Comparison of ENCODE assay signal across 1 cellular context in the genomic region with DNA sequence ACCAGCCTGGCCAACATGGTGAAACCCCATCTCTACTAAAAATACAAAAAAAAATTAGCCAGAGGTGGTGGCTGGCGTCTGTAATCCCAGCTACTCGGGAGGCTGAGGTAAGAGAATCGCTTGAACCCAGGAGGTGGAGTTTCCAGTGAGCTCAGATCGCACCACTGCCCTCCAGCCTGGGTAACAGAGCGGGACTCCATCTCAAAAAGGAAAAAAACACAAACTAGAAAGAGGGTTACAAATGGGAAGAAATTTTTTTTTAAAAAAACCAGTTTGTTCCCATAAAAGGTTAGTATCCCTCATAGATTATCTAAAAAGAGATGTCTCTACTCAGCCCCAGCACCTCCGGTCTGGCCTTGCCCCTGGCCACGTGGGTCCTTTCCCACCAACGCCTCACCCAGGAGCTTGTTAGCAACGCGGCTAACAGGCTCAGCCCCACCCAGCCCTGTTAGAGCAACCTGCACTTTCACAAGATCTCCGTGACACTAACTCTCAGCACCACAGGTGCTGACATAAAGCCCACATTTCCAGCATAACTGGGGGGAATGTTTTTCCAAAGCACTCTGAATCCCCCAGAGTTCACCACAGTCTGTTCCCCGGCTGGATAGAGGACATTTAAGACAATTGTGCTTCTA.
A peak's percentile ranks its signal among the peaks of the same experiment; 100 is the strongest.
TF ChIP-seq lines count a peak whose summit lies in the region.

No MANE protein-coding gene starts in this region.

TF ChIP-seq in HEK293, 187 proteins besides CTCF, POLR2A, EP300 and RAD21 (continued from another document and continues in another):
- TF ChIP-seq ZNF311 (tag by site-specific recombination; IDR thresholded peaks at IDR 0.05; ENCODE audit: borderline replicate concordance): no peak
- TF ChIP-seq, protein P1, sequence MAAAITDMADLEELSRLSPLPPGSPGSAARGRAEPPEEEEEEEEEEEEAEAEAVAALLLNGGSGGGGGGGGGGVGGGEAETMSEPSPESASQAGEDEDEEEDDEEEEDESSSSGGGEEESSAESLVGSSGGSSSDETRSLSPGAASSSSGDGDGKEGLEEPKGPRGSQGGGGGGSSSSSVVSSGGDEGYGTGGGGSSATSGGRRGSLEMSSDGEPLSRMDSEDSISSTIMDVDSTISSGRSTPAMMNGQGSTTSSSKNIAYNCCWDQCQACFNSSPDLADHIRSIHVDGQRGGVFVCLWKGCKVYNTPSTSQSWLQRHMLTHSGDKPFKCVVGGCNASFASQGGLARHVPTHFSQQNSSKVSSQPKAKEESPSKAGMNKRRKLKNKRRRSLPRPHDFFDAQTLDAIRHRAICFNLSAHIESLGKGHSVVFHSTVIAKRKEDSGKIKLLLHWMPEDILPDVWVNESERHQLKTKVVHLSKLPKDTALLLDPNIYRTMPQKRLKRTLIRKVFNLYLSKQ (tag by site-specific recombination; IDR thresholded peaks at IDR 0.05; ENCODE audit: borderline replicate concordance): no peak
- TF ChIP-seq, protein P2, sequence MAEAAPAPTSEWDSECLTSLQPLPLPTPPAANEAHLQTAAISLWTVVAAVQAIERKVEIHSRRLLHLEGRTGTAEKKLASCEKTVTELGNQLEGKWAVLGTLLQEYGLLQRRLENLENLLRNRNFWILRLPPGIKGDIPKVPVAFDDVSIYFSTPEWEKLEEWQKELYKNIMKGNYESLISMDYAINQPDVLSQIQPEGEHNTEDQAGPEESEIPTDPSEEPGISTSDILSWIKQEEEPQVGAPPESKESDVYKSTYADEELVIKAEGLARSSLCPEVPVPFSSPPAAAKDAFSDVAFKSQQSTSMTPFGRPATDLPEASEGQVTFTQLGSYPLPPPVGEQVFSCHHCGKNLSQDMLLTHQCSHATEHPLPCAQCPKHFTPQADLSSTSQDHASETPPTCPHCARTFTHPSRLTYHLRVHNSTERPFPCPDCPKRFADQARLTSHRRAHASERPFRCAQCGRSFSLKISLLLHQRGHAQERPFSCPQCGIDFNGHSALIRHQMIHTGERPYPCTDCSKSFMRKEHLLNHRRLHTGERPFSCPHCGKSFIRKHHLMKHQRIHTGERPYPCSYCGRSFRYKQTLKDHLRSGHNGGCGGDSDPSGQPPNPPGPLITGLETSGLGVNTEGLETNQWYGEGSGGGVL (tag by site-specific recombination; IDR thresholded peaks at IDR 0.05): no peak
- no peak for TF ChIP-seq BCL11A (tag by site-specific recombination; IDR thresholded peaks at IDR 0.05; ENCODE audit: low read depth)
- TF ChIP-seq ZNF830 (tag by site-specific recombination; IDR thresholded peaks at IDR 0.05; ENCODE audit: low read depth): no peak
- TF ChIP-seq ZFP37 (tag by site-specific recombination; IDR thresholded peaks at IDR 0.05): no peak
- TF ChIP-seq ZNF660 (tag by site-specific recombination; IDR thresholded peaks at IDR 0.05): no peak
- no peak for TF ChIP-seq MYNN (tag by site-specific recombination; IDR thresholded peaks at IDR 0.05; ENCODE audit: borderline replicate concordance)
- TF ChIP-seq ZXDB (tag by site-specific recombination; IDR thresholded peaks at IDR 0.05): no peak; the same call in 1 of the 2 replicates
- no peak for TF ChIP-seq ZNF596 (tag by site-specific recombination; IDR thresholded peaks at IDR 0.05)
- no peak for TF ChIP-seq MEIS1 (CRISPR knock-in tag; IDR thresholded peaks at IDR 0.05; ENCODE audit: borderline replicate concordance)
- TF ChIP-seq ZNF426 (tag by site-specific recombination; IDR thresholded peaks at IDR 0.05): no peak
- TF ChIP-seq ZNF677 (tag by site-specific recombination; IDR thresholded peaks at IDR 0.05): no peak
- TF ChIP-seq ZNF292 (tag by site-specific recombination; IDR thresholded peaks at IDR 0.05; ENCODE audit: borderline replicate concordance, low read depth): no peak
- TF ChIP-seq, protein P3, sequence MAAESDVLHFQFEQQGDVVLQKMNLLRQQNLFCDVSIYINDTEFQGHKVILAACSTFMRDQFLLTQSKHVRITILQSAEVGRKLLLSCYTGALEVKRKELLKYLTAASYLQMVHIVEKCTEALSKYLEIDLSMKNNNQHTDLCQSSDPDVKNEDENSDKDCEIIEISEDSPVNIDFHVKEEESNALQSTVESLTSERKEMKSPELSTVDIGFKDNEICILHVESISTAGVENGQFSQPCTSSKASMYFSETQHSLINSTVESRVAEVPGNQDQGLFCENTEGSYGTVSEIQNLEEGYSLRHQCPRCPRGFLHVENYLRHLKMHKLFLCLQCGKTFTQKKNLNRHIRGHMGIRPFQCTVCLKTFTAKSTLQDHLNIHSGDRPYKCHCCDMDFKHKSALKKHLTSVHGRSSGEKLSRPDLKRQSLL (tag by site-specific recombination; IDR thresholded peaks at IDR 0.05): no peak
- TF ChIP-seq, protein P4, sequence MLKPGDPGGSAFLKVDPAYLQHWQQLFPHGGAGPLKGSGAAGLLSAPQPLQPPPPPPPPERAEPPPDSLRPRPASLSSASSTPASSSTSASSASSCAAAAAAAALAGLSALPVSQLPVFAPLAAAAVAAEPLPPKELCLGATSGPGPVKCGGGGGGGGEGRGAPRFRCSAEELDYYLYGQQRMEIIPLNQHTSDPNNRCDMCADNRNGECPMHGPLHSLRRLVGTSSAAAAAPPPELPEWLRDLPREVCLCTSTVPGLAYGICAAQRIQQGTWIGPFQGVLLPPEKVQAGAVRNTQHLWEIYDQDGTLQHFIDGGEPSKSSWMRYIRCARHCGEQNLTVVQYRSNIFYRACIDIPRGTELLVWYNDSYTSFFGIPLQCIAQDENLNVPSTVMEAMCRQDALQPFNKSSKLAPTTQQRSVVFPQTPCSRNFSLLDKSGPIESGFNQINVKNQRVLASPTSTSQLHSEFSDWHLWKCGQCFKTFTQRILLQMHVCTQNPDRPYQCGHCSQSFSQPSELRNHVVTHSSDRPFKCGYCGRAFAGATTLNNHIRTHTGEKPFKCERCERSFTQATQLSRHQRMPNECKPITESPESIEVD (tag by site-specific recombination; IDR thresholded peaks at IDR 0.05): no peak
- TF ChIP-seq ZNF791 (tag by site-specific recombination; IDR thresholded peaks at IDR 0.05): no peak
- TF ChIP-seq ZNF629 (tag by site-specific recombination; IDR thresholded peaks at IDR 0.05): no peak
- no peak for TF ChIP-seq ZNF433 (tag by site-specific recombination; IDR thresholded peaks at IDR 0.05; ENCODE audit: low read depth)
- no peak; the same call in 1 of the 2 replicates for TF ChIP-seq SP2 (tag by site-specific recombination; IDR thresholded peaks at IDR 0.05)
- TF ChIP-seq ZNF211 (tag by site-specific recombination; IDR thresholded peaks at IDR 0.05; ENCODE audit: low read depth): no peak
- TF ChIP-seq ZNF132 (tag by site-specific recombination; IDR thresholded peaks at IDR 0.05; ENCODE audit: borderline replicate concordance): no peak
- TF ChIP-seq, protein P5, sequence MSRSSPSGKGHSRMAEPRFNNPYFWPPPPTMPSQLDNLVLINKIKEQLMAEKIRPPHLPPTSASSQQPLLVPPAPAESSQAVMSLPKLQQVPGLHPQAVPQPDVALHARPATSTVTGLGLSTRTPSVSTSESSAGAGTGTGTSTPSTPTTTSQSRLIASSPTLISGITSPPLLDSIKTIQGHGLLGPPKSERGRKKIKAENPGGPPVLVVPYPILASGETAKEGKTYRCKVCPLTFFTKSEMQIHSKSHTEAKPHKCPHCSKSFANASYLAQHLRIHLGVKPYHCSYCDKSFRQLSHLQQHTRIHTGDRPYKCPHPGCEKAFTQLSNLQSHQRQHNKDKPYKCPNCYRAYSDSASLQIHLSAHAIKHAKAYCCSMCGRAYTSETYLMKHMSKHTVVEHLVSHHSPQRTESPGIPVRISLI (tag by site-specific recombination; IDR thresholded peaks at IDR 0.05): no peak; the same call in 1 of the 2 replicates
- TF ChIP-seq, protein P6, sequence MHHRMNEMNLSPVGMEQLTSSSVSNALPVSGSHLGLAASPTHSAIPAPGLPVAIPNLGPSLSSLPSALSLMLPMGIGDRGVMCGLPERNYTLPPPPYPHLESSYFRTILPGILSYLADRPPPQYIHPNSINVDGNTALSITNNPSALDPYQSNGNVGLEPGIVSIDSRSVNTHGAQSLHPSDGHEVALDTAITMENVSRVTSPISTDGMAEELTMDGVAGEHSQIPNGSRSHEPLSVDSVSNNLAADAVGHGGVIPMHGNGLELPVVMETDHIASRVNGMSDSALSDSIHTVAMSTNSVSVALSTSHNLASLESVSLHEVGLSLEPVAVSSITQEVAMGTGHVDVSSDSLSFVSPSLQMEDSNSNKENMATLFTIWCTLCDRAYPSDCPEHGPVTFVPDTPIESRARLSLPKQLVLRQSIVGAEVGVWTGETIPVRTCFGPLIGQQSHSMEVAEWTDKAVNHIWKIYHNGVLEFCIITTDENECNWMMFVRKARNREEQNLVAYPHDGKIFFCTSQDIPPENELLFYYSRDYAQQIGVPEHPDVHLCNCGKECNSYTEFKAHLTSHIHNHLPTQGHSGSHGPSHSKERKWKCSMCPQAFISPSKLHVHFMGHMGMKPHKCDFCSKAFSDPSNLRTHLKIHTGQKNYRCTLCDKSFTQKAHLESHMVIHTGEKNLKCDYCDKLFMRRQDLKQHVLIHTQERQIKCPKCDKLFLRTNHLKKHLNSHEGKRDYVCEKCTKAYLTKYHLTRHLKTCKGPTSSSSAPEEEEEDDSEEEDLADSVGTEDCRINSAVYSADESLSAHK (tag by site-specific recombination; IDR thresholded peaks at IDR 0.05): peak; percentile 14; the same call in 1 of the 2 replicates
- TF ChIP-seq, protein P7, sequence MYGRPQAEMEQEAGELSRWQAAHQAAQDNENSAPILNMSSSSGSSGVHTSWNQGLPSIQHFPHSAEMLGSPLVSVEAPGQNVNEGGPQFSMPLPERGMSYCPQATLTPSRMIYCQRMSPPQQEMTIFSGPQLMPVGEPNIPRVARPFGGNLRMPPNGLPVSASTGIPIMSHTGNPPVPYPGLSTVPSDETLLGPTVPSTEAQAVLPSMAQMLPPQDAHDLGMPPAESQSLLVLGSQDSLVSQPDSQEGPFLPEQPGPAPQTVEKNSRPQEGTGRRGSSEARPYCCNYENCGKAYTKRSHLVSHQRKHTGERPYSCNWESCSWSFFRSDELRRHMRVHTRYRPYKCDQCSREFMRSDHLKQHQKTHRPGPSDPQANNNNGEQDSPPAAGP (tag by site-specific recombination; IDR thresholded peaks at IDR 0.05): no peak
- TF ChIP-seq ZNF214 (tag by site-specific recombination; IDR thresholded peaks at IDR 0.05; ENCODE audit: borderline replicate concordance): no peak
- TF ChIP-seq, protein P8, sequence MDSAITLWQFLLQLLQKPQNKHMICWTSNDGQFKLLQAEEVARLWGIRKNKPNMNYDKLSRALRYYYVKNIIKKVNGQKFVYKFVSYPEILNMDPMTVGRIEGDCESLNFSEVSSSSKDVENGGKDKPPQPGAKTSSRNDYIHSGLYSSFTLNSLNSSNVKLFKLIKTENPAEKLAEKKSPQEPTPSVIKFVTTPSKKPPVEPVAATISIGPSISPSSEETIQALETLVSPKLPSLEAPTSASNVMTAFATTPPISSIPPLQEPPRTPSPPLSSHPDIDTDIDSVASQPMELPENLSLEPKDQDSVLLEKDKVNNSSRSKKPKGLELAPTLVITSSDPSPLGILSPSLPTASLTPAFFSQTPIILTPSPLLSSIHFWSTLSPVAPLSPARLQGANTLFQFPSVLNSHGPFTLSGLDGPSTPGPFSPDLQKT (IDR thresholded peaks at IDR 0.05; ENCODE audit: borderline replicate concordance, low read depth, low read length): no peak
- no peak for TF ChIP-seq PRDM1 (tag by site-specific recombination; IDR thresholded peaks at IDR 0.05)
- TF ChIP-seq ZFP41 (tag by site-specific recombination; IDR thresholded peaks at IDR 0.05; ENCODE audit: borderline replicate concordance): no peak
- no peak for TF ChIP-seq FEZF1 (tag by site-specific recombination; IDR thresholded peaks at IDR 0.05)
- TF ChIP-seq, protein P9, sequence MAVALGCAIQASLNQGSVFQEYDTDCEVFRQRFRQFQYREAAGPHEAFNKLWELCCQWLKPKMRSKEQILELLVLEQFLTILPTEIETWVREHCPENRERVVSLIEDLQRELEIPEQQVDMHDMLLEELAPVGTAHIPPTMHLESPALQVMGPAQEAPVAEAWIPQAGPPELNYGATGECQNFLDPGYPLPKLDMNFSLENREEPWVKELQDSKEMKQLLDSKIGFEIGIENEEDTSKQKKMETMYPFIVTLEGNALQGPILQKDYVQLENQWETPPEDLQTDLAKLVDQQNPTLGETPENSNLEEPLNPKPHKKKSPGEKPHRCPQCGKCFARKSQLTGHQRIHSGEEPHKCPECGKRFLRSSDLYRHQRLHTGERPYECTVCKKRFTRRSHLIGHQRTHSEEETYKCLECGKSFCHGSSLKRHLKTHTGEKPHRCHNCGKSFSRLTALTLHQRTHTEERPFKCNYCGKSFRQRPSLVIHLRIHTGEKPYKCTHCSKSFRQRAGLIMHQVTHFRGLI (tag by site-specific recombination; IDR thresholded peaks at IDR 0.05): peak; percentile 75
- no peak; the same call in 1 of the 2 replicates for TF ChIP-seq ZBTB7A (tag by site-specific recombination; IDR thresholded peaks at IDR 0.05; ENCODE audit: low read depth)
- no peak for TF ChIP-seq ZSCAN23 (tag by site-specific recombination; IDR thresholded peaks at IDR 0.05)
- no peak for TF ChIP-seq ZNF202 (tag by site-specific recombination; IDR thresholded peaks at IDR 0.05; ENCODE audit: borderline replicate concordance)
- TF ChIP-seq ZNF48 (tag by site-specific recombination; IDR thresholded peaks at IDR 0.05): no peak
- TF ChIP-seq KLF1 (tag by site-specific recombination; IDR thresholded peaks at IDR 0.05): no peak
- TF ChIP-seq, protein P10, sequence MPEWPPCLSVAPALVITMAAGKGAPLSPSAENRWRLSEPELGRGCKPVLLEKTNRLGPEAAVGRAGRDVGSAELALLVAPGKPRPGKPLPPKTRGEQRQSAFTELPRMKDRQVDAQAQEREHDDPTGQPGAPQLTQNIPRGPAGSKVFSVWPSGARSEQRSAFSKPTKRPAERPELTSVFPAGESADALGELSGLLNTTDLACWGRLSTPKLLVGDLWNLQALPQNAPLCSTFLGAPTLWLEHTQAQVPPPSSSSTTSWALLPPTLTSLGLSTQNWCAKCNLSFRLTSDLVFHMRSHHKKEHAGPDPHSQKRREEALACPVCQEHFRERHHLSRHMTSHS (tag by site-specific recombination; IDR thresholded peaks at IDR 0.05): no peak
- TF ChIP-seq MZF1 (tag by site-specific recombination; IDR thresholded peaks at IDR 0.05; ENCODE audit: borderline replicate concordance): no peak; the same call in 1 of the 2 replicates
- TF ChIP-seq EGR2 (tag by site-specific recombination; IDR thresholded peaks at IDR 0.05; ENCODE audit: low read depth): 0 out of 2 replicates have a peak, but pooled peaks have one; percentile 14
